In genomic region chr5:61735531-61735930, GRCh38 we compare ENCODE assay signal across 24 cellular contexts.
DNase-seq lines count a peak whose midpoint lies in the region; ATAC-seq, FAIRE-seq and TF ChIP-seq lines count a peak whose summit lies in the region.
"Had no signal": no experiment of that assay in that cellular context is flagged by ENCODE, and none has a peak within 500 bp of the region (broad histone marks: within the 10 kb centered on the region; RNA-seq: fewer than 3 reads in every experiment).

No MANE protein-coding gene starts in this region.

- TF ChIP-seq CTCF in astrocyte (IDR thresholded peaks at IDR 0.05; ENCODE audit: insufficient read depth, low read depth, low read length) (no peak), fibroblast of mammary gland (conservative IDR thresholded peaks at IDR 0.05; ENCODE audit: control insufficient read depth, insufficient read depth, low read depth, low read length) (no peak), neural cell (IDR thresholded peaks at IDR 0.05; ENCODE audit: poor library complexity, severe bottlenecking) (no peak)

- DNase-seq in astrocyte (ENCODE audit: low read depth) (peak; percentile 4), fibroblast of mammary gland (ENCODE audit: low read depth) (peak; percentile 28), medulla oblongata (ENCODE audit: extremely low spot score) (no peak), left ventricle myocardium superior (no peak), sciatic nerve (ENCODE audit: low spot score) (no peak), dedifferentiated amniotic fluid mesenchymal stem cell (ENCODE audit: extremely low spot score) (no peak)
- DNase-seq: ACHN, AML-193, DMS 273 treated with DMSO at 0.1 percent for 48 hours, DND-41, H7, Karpas-422, NCI-H1417 treated with DMSO at 0.1 percent for 48 hours, NCI-H187 treated with DMSO at 0.1 percent for 48 hours, NCI-H226, NCI-H524, NCI-H82, OCI-M1, RPMI8226, SHP77 treated with DMSO at 0.1 percent for 48 hours had no signal

- H3K36me3 Mint-ChIP-seq in astrocyte (ENCODE audit: low read depth, unreplicated experiment): peaks cover under 1% of the 10 kb centered on the region
- H3K36me3 Mint-ChIP-seq: IgD-negative memory B cell had no signal

- peaks cover 2% of the 10 kb centered on the region for H3K27me3 ChIP-seq in astrocyte (ENCODE audit: insufficient read depth, low read length)
- no peaks in the 10 kb centered on the region for H3K27me3 ChIP-seq in neural cell (ENCODE audit: insufficient read depth, low read depth, low read length)

- no peaks in the 10 kb centered on the region for H3K9me3 Mint-ChIP-seq in astrocyte (ENCODE audit: unreplicated experiment)

- H3K36me3 ChIP-seq in astrocyte (ENCODE audit: insufficient read depth, low read length): no peaks in the 10 kb centered on the region
- H3K36me3 ChIP-seq in neural cell (ENCODE audit: insufficient read depth, low read length): no peaks in the 10 kb centered on the region

- TF ChIP-seq EP300 in neural cell (conservative IDR thresholded peaks at IDR 0.05; ENCODE audit: poor library complexity, severe bottlenecking): no peak

- H3K4me1 Mint-ChIP-seq in astrocyte (ENCODE audit: low read depth, unreplicated experiment): peaks cover 8% of the 10 kb centered on the region
- H3K4me1 Mint-ChIP-seq: IgD-negative memory B cell had no signal

- H3K4me1 ChIP-seq in astrocyte (ENCODE audit: insufficient read depth, low read length): peaks cover 9% of the 10 kb centered on the region

- FAIRE-seq in astrocyte (lab: Jason Lieb, UNC): no peak
- FAIRE-seq: HTR-8/SVneo had no signal

- no peaks in the 10 kb centered on the region for H3K9me2 ChIP-seq in neural cell (ENCODE audit: insufficient read depth, low read length)

- H3K27me3 Mint-ChIP-seq in astrocyte (ENCODE audit: low read depth, unreplicated experiment): peaks cover 18% of the 10 kb centered on the region

- ATAC-seq in left ventricle myocardium superior: no peak
- no peak for ATAC-seq in sciatic nerve

- H3K79me2 ChIP-seq in astrocyte (ENCODE audit: insufficient read depth, low read length): no peaks in the 10 kb centered on the region
- H3K79me2 ChIP-seq in neural cell (replicated peaks; ENCODE audit: insufficient read depth, low read length): no peaks in the 10 kb centered on the region

- peaks cover 5% of the 10 kb centered on the region for H3F3A ChIP-seq in neural cell (ENCODE audit: insufficient read depth, low read length, poor library complexity, severe bottlenecking)

- H3K27ac ChIP-seq in astrocyte (ENCODE audit: low read depth, low read length) (no peak overlapping the region), neural cell (ENCODE audit: low read length) (peak overlapping the region; percentile 98)
- H3K27ac ChIP-seq: C4-2B had no signal

- H3K27ac Mint-ChIP-seq in astrocyte (ENCODE audit: unreplicated experiment): no peak overlapping the region
- H3K27ac Mint-ChIP-seq: IgD-negative memory B cell had no signal

- no peaks in the 10 kb centered on the region for H3K9me3 ChIP-seq in astrocyte (ENCODE audit: insufficient read depth, low read depth, low read length)
- no peaks in the 10 kb centered on the region for H3K9me3 ChIP-seq in neural cell (ENCODE audit: low read length)

- H3K4me2 ChIP-seq in astrocyte (ENCODE audit: low read length) (no peak overlapping the region), neural cell (ENCODE audit: low read length) (peak overlapping the region; percentile 46)

- H4K20me1 ChIP-seq in astrocyte (ENCODE audit: insufficient read depth, low read length): no peaks in the 10 kb centered on the region
- no peaks in the 10 kb centered on the region for H4K20me1 ChIP-seq in neural cell (ENCODE audit: insufficient read depth)

- H3K4me3 ChIP-seq in astrocyte (ENCODE audit: insufficient read depth, low read depth, low read length) (no peak overlapping the region), fibroblast of mammary gland (ENCODE audit: control insufficient read depth, low read depth, low read length) (no peak overlapping the region), neural cell (ENCODE audit: low read length) (peak overlapping the region; percentile 45)

- intact Hi-C loops in left ventricle myocardium superior (cut with micrococcal nuclease) (no loop called here), sciatic nerve (cut with DNase I) (no loop called here)

- H2AFZ ChIP-seq in astrocyte (ENCODE audit: low read depth, low read length): no peak overlapping the region
- no peak overlapping the region for H2AFZ ChIP-seq in neural cell (ENCODE audit: low read depth, low read length)

- H3K9ac ChIP-seq in astrocyte (ENCODE audit: low read length) (no peak overlapping the region), neural cell (ENCODE audit: low read length) (peak overlapping the region; percentile 66)

- no peak for TF ChIP-seq RAD21 in neural cell (conservative IDR thresholded peaks at IDR 0.05)

- H3K4me3 Mint-ChIP-seq in astrocyte (ENCODE audit: unreplicated experiment): no peak overlapping the region
- H3K4me3 Mint-ChIP-seq: IgD-negative memory B cell had no signal

TF ChIP-seq in neural cell, 6 proteins besides CTCF, POLR2A, EP300 and RAD21:
- no peak for TF ChIP-seq TAF1 (IDR thresholded peaks at IDR 0.05; ENCODE audit: low read depth)
- TF ChIP-seq POLR2AphosphoS5 (IDR thresholded peaks at IDR 0.05): no peak
- no peak for TF ChIP-seq REST (IDR thresholded peaks at IDR 0.05; ENCODE audit: borderline replicate concordance)
- no peak for TF ChIP-seq MXI1 (conservative IDR thresholded peaks at IDR 0.05; ENCODE audit: poor library complexity, severe bottlenecking)
- TF ChIP-seq EZH2 (IDR thresholded peaks at IDR 0.05; ENCODE audit: borderline replicate concordance, insufficient read depth, low read length, poor library complexity, severe bottlenecking): no peak
- no peak for TF ChIP-seq SMC3 (conservative IDR thresholded peaks at IDR 0.05; ENCODE audit: poor library complexity)

Comparison
In these comparisons a context has a peak if more than half of its experiments do, and no peak if none do; other contexts are left out.
1. DNase-seq: peak in astrocyte (single experiment) and fibroblast of mammary gland (single experiment); none in medulla oblongata (single experiment), left ventricle myocardium superior (single experiment), sciatic nerve (single experiment) and dedifferentiated amniotic fluid mesenchymal stem cell (single experiment).